In the genomic region with DNA sequence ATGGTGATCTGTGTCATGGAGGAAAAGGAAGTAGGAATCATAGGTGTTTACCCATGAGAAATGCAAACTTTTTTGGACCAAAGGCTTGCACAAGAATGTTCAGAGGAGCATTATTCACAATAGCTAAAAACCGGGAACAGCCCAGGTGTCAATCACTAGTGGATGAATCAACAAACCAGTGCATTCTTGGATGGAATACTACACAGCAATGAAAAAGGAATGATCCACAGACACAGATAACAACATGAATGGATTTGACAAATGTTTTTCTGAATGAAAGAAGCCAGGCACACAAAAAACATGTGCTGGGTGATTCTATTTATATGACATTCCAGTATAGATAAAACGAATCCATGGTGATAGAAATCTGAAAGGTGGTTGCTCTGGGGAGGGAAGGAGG, we compare ENCODE assay signal across 28 cellular contexts. TPM values are rescaled to one million over a fixed set of nuclear protein-coding genes. Genes with fewer than 3 reads are reported as not detected.
"Had no signal": no experiment of that assay in that cellular context is flagged by ENCODE, and none has a peak within 500 bp of the region (broad histone marks: within the 10 kb centered on the region; RNA-seq: fewer than 3 reads in every experiment).

No MANE protein-coding gene starts in this region.

- ATAC-seq: naive thymus-derived CD8-positive, alpha-beta T cell; natural killer cell treated with Interleukin-12 subunit alpha and Interleukin-12 subunit beta and Interleukin-15 and Interleukin-18, amount 100 ng/mL, for 72 hours; psoas muscle; right cardiac atrium; right lobe of liver; stimulated activated effector memory CD8-positive, alpha-beta T cell treated with anti-CD3 and anti-CD28 coated beads, Interleukin-12 subunit alpha, Interleukin-12 subunit beta, amount 100 ng/mL, for 72 hours; stimulated activated naive B cell treated with anti-CD40 and anti-IgM and Interleukin-4, amounts not matched to agents 10 μg/mL and 1 μg/mL and 100 μg/mL, for 72 hours had no signal

- H3K9ac ChIP-seq: neural progenitor cell, parathyroid adenoma had no signal

- H2AFZ ChIP-seq: neural progenitor cell, parathyroid adenoma had no signal

- H3K4me1 Mint-ChIP-seq: naive thymus-derived CD8-positive, alpha-beta T cell; stimulated activated effector memory CD8-positive, alpha-beta T cell treated with anti-CD3 and anti-CD28 coated beads, Interleukin-12 subunit alpha, Interleukin-12 subunit beta, amount 100 ng/mL, for 72 hours had no signal

- H3K36me3 ChIP-seq: ovary, right lobe of liver, sigmoid colon, upper lobe of left lung, vagina had no signal

- H3K27me3 ChIP-seq: neural progenitor cell, ovary, right lobe of liver, sigmoid colon, stomach, testis, tibial artery, upper lobe of left lung, vagina had no signal

- H3K36me3 Mint-ChIP-seq: natural killer cell treated with Interleukin-12 subunit alpha and Interleukin-12 subunit beta and Interleukin-15 and Interleukin-18, amount 100 ng/mL, for 72 hours; stimulated activated effector memory CD8-positive, alpha-beta T cell treated with anti-CD3 and anti-CD28 coated beads, Interleukin-12 subunit alpha, Interleukin-12 subunit beta, amount 100 ng/mL, for 72 hours; stimulated activated naive B cell treated with anti-CD40 and anti-IgM and Interleukin-4, amounts not matched to agents 10 μg/mL and 1 μg/mL and 100 μg/mL, for 72 hours had no signal

- H3K27ac ChIP-seq: neural progenitor cell, ovary, parathyroid adenoma, psoas muscle, right lobe of liver, sigmoid colon, stomach, testis, tibial artery, upper lobe of left lung, vagina had no signal

- H3K4me2 ChIP-seq: neural progenitor cell had no signal

- H3K9me3 ChIP-seq: ovary, psoas muscle, right lobe of liver, sigmoid colon, stomach, testis, tibial artery, upper lobe of left lung, vagina had no signal

- FAIRE-seq: small intestine, urothelium cell line had no signal

- H3K27ac Mint-ChIP-seq: naive thymus-derived CD8-positive, alpha-beta T cell; natural killer cell treated with Interleukin-12 subunit alpha and Interleukin-12 subunit beta and Interleukin-15 and Interleukin-18, amount 100 ng/mL, for 72 hours; nephron progenitor cell; neural progenitor cell; progenitor cell of endocrine pancreas; stimulated activated effector memory CD8-positive, alpha-beta T cell treated with anti-CD3 and anti-CD28 coated beads, Interleukin-12 subunit alpha, Interleukin-12 subunit beta, amount 100 ng/mL, for 72 hours; stimulated activated naive B cell treated with anti-CD40 and anti-IgM and Interleukin-4, amounts not matched to agents 10 μg/mL and 1 μg/mL and 100 μg/mL, for 72 hours; stimulated activated naive CD8-positive, alpha-beta T cell treated with anti-CD3 and anti-CD28 coated beads, Interleukin-15, Interleukin-2, amounts not matched to agents 100 ng/mL and 50 ng/mL, for 24 hours had no signal

- H3K9me3 Mint-ChIP-seq: natural killer cell treated with Interleukin-12 subunit alpha and Interleukin-12 subunit beta and Interleukin-15 and Interleukin-18, amount 100 ng/mL, for 72 hours; nephron progenitor cell; stimulated activated effector memory CD8-positive, alpha-beta T cell treated with anti-CD3 and anti-CD28 coated beads, Interleukin-12 subunit alpha, Interleukin-12 subunit beta, amount 100 ng/mL, for 72 hours; stimulated activated naive CD8-positive, alpha-beta T cell treated with anti-CD3 and anti-CD28 coated beads, Interleukin-15, Interleukin-2, amounts not matched to agents 100 ng/mL and 50 ng/mL, for 24 hours had no signal

- DNase-seq: naive thymus-derived CD8-positive, alpha-beta T cell; nephron progenitor cell; occipital lobe; ovary; psoas muscle; right cardiac atrium; right lobe of liver; sigmoid colon; small intestine; stimulated activated CD4-positive, alpha-beta T cell treated with anti-CD3 and anti-CD28 coated beads, Interleukin-15, amount 100 ng/mL, for 24 hours; stimulated activated CD4-positive, alpha-beta T cell treated with anti-CD3 and anti-CD28 coated beads, Interleukin-2, amount 100 ng/mL, for 24 hours; stimulated activated CD4-positive, alpha-beta T cell treated with anti-CD3 and anti-CD28 coated beads, Interleukin-2, amount 100 ng/mL, for 48 hours; stimulated activated CD4-positive, alpha-beta T cell treated with anti-CD3 and anti-CD28 coated beads, Interleukin-4, amount 100 ng/mL, for 24 hours; stimulated activated naive B cell treated with anti-CD40 and anti-IgM and Interleukin-4, amounts not matched to agents 10 μg/mL and 1 μg/mL and 100 μg/mL, for 72 hours; stimulated activated naive CD4-positive, alpha-beta T cell treated with Interleukin-2 at 50 U/mL for 16 hours; stomach; testis; upper lobe of left lung had no signal

- H3K79me2 ChIP-seq: parathyroid adenoma had no signal

- H3K4me3 Mint-ChIP-seq: naive thymus-derived CD8-positive, alpha-beta T cell; natural killer cell treated with Interleukin-12 subunit alpha and Interleukin-12 subunit beta and Interleukin-15 and Interleukin-18, amount 100 ng/mL, for 72 hours; nephron progenitor cell; neural progenitor cell; stimulated activated effector memory CD8-positive, alpha-beta T cell treated with anti-CD3 and anti-CD28 coated beads, Interleukin-12 subunit alpha, Interleukin-12 subunit beta, amount 100 ng/mL, for 72 hours; stimulated activated naive B cell treated with anti-CD40 and anti-IgM and Interleukin-4, amounts not matched to agents 10 μg/mL and 1 μg/mL and 100 μg/mL, for 72 hours; stimulated activated naive CD8-positive, alpha-beta T cell treated with anti-CD3 and anti-CD28 coated beads, Interleukin-15, Interleukin-2, amounts not matched to agents 100 ng/mL and 50 ng/mL, for 24 hours had no signal

- H3K4me3 ChIP-seq: neural progenitor cell, ovary, psoas muscle, right lobe of liver, sigmoid colon, stomach, testis, tibial artery, upper lobe of left lung, vagina had no signal

- H3K4me1 ChIP-seq: parathyroid adenoma, right lobe of liver, sigmoid colon, stomach, testis, tibial artery, upper lobe of left lung, vagina had no signal

RNA-seq across cellular contexts. Expression of a gene that starts 36.0 kb away (rescaled TPM):
- total RNA-seq: naive thymus-derived CD8-positive, alpha-beta T cell; osteoblast had no signal
- polyA plus RNA-seq: naive thymus-derived CD8-positive, alpha-beta T cell had no signal
